ENCODE assay signal across 8 cellular contexts in genomic region chr16:425082-425718, GRCh38. TPM values are rescaled to one million over a fixed set of nuclear protein-coding genes. Genes with fewer than 3 reads are reported as not detected.
A peak's percentile ranks its signal among the peaks of the same experiment; 100 is the strongest.
DNase-seq lines count a peak whose midpoint lies in the region; ATAC-seq, FAIRE-seq and TF ChIP-seq lines count a peak whose summit lies in the region.

TSS of gene RAB11FIP3 (plus strand) at chr16:425649. CDS start at chr16:426007, 358 bp downstream.

- H3K4me1 ChIP-seq in ACC112 (ENCODE audit: control insufficient read depth, insufficient read depth, low read length, unreplicated experiment) (peaks cover 30% of the 10 kb centered on the region), kidney (ENCODE audit: control insufficient read depth in 1 of 2, insufficient read depth in 1 of 2, low read depth in 1 of 2, low read length in 2 of 2) (peaks cover 15 to 17% of the 10 kb centered on the region in 2 donors)

- intact Hi-C loops in kidney (cut with DNase I): no loop called here

- FAIRE-seq in kidney (lab: Jason Lieb, UNC): no peak

- H3K27me3 ChIP-seq in ACC112 (ENCODE audit: insufficient read depth, low read length): no peaks in the 10 kb centered on the region

- H3K27ac ChIP-seq in ACC112 (ENCODE audit: low read depth, low read length) (peak within 1 kb of the TSS; percentile 90), kidney (ENCODE audit: low read depth in 2 of 2, low read length in 2 of 2) (peak within 1 kb of the TSS; percentile 89 to 95)

- peak; percentile 73 for DNase-seq in NCI-H2196 (lab: John Stamatoyannopoulos, UW; ENCODE audit: unreplicated experiment)
- DNase-seq in activated CD4-positive, CD25-positive, alpha-beta regulatory T cell treated with anti-CD3 and anti-CD28 coated beads, Interleukin-2, amount 50 U/mL, for 16 hours (ENCODE audit: low read depth, low spot score): peak; percentile 54
- peak; percentile 83 for DNase-seq in central memory CD4-positive, alpha-beta T cell
- peak; percentile 92 for DNase-seq in kidney
- peak; percentile 90 for DNase-seq in stimulated activated CD4-positive, alpha-beta T cell treated with anti-CD3 and anti-CD28 coated beads, Interleukin-15, amount 100 ng/mL, for 24 hours

- H3K9ac ChIP-seq in kidney (ENCODE audit: low read length in 2 of 2): peak within 1 kb of the TSS; percentile 86 to 92

- ATAC-seq in GM18520 (IDR thresholded peaks at IDR 0.05; ENCODE audit: unreplicated experiment) (peak; percentile 64), HG03095 (IDR thresholded peaks at IDR 0.05; ENCODE audit: unreplicated experiment) (peak; percentile 79)

- H2AFZ ChIP-seq in ACC112 (ENCODE audit: low read length, unreplicated experiment): peak within 1 kb of the TSS; percentile 92

- no peaks in the 10 kb centered on the region for H3K9me3 ChIP-seq in kidney (ENCODE audit: control insufficient read depth in 1 of 2, low read length in 2 of 2)

- no peaks in the 10 kb centered on the region for H3K36me3 ChIP-seq in ACC112 (ENCODE audit: insufficient read depth, low read length)
- no peaks in the 10 kb centered on the region for H3K36me3 ChIP-seq in kidney (ENCODE audit: control insufficient read depth in 1 of 2, insufficient read depth in 2 of 2, low read length in 2 of 2)

- H3K79me2 ChIP-seq in ACC112 (ENCODE audit: control insufficient read depth, insufficient read depth, low read length, unreplicated experiment): peaks cover 37% of the 10 kb centered on the region

- TF ChIP-seq CTCF in kidney (IDR thresholded peaks at IDR 0.05; ENCODE audit: borderline replicate concordance, extremely low read depth, insufficient read depth): no peak

- H3K4me3 ChIP-seq in ACC112 (ENCODE audit: low read depth, low read length): peak within 1 kb of the TSS; percentile 91
- H3K4me3 ChIP-seq in kidney (ENCODE audit: low read length in 2 of 2): peak within 1 kb of the TSS; percentile 76

RNA-seq across cellular contexts. Expression of gene RAB11FIP3, which starts in this region (rescaled TPM):
- total RNA-seq in kidney: 84.9 TPM
- polyA plus RNA-seq in kidney (ENCODE audit: insufficient read depth, low read depth, low replicate concordance): 162 TPM

Comparison
In these comparisons a context has a peak if more than half of its experiments do, and no peak if none do; other contexts are left out.
1. Peak in every context shown above with its lines: DNase-seq, ATAC-seq, H3K4me3 ChIP-seq and H3K27ac ChIP-seq.